ENCODE assay signal across 8 cellular contexts in the genomic region with DNA sequence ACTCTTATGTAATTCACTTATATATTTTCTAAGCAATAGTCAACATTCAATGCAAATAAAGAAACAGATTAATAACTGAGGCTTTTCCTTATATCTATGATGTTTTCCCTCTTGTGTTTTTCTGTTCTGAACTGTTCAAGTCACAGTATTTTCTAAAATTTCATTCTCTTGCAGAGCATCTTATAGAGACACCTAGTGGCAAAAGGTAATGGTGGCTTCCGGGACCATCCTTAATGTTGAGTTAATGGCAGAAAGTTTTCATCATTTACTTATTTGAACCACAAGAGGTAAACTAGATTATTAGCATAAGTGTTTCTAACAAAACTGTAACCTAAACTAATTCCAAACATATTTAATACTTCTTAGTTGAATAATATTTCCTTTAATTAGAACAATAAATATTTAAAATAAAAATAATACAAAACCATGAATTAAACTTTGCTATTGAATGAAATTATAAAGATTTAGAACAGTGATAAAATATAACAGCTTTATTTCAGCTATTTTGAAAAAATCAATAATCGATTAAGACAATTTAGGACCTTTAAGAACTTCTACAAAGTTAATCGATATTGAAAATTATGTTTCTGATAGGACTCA. TPM values are rescaled to one million over a fixed set of nuclear protein-coding genes. Genes with fewer than 3 reads are reported as not detected.
A peak's percentile ranks its signal among the peaks of the same experiment; 100 is the strongest.
DNase-seq lines count a peak whose midpoint lies in the region; ATAC-seq, FAIRE-seq and TF ChIP-seq lines count a peak whose summit lies in the region.

No MANE protein-coding gene starts in this region.

- CTCF ChIA-PET in activated naive CD4-positive, alpha-beta T cell treated with anti-CD3 and anti-CD28 coated beads for 36 hours (lab: Charles Lee), result no interaction called here

- H3K27me3 Mint-ChIP-seq in activated naive CD4-positive, alpha-beta T cell treated with anti-CD3 and anti-CD28 coated beads for 36 hours (ENCODE audit: low read depth), result peaks cover 32% of the 10 kb centered on the region

- H3K4me3 ChIP-seq in HL-60 (replicated peaks; ENCODE audit: insufficient read depth, low read length) (no peak overlapping the region), fibroblast of villous mesenchyme (ENCODE audit: low read depth, low read length) (no peak overlapping the region)

- H3K9me3 Mint-ChIP-seq in activated naive CD4-positive, alpha-beta T cell treated with anti-CD3 and anti-CD28 coated beads for 36 hours, result no peaks in the 10 kb centered on the region
- H3K9me3 Mint-ChIP-seq in activated naive CD4-positive, alpha-beta T cell treated with anti-CD3 and anti-CD28 coated beads, Interleukin-2, amount 50 U/mL, for 72 hours, result no peaks in the 10 kb centered on the region

- FAIRE-seq in RCC 7860 (lab: Jason Lieb, UNC), result peak; percentile 88

- intact Hi-C loops in activated naive CD4-positive, alpha-beta T cell treated with anti-CD3 and anti-CD28 coated beads for 36 hours (cut with micrococcal nuclease), result no loop called here

- H3K4me1 Mint-ChIP-seq in activated naive CD4-positive, alpha-beta T cell treated with anti-CD3 and anti-CD28 coated beads for 36 hours (ENCODE audit: low read depth), result peaks cover 23% of the 10 kb centered on the region

- H3K27me3 ChIP-seq in HL-60 (ENCODE audit: insufficient read depth, poor library complexity, severe bottlenecking), result peaks cover 22% of the 10 kb centered on the region

- H3K36me3 Mint-ChIP-seq in activated naive CD4-positive, alpha-beta T cell treated with anti-CD3 and anti-CD28 coated beads for 36 hours (ENCODE audit: low read depth), result peaks cover 1% of the 10 kb centered on the region
- peaks cover 0 to 12% of the 10 kb centered on the region in 2 donors for H3K36me3 Mint-ChIP-seq in activated naive CD4-positive, alpha-beta T cell treated with anti-CD3 and anti-CD28 coated beads, Interleukin-2, amount 50 U/mL, for 72 hours

- no peak overlapping the region for H3K27ac ChIP-seq in HL-60 (replicated peaks)

- DNase-seq in activated naive CD4-positive, alpha-beta T cell treated with anti-CD3 and anti-CD28 coated beads for 36 hours, result peak; percentile 12
- no peak for DNase-seq in activated naive CD4-positive, alpha-beta T cell treated with anti-CD3 and anti-CD28 coated beads, Interleukin-2, amount 50 U/mL, for 72 hours (ENCODE audit: low spot score in 2 of 2)
- peak; percentile 20 to 28 for DNase-seq in HL-60 (ENCODE audit: low read depth in 1 of 2, low spot score in 1 of 2)
- DNase-seq in RCC 7860 (ENCODE audit: low spot score), result peak; percentile 37
- DNase-seq in fibroblast of villous mesenchyme (ENCODE audit: low read depth), result peak; percentile 8
- DNase-seq in effector CD8-positive, alpha-beta T cell (lab: John Stamatoyannopoulos, UW), result no peak
- DNase-seq in iPS-NIHi7 (ENCODE audit: extremely low spot score), result no peak

- H3K27ac Mint-ChIP-seq in activated naive CD4-positive, alpha-beta T cell treated with anti-CD3 and anti-CD28 coated beads for 36 hours, result no peak overlapping the region
- H3K27ac Mint-ChIP-seq in activated naive CD4-positive, alpha-beta T cell treated with anti-CD3 and anti-CD28 coated beads, Interleukin-2, amount 50 U/mL, for 72 hours, result no peak overlapping the region

- ATAC-seq in activated naive CD4-positive, alpha-beta T cell treated with anti-CD3 and anti-CD28 coated beads, Interleukin-2, amount 50 U/mL, for 72 hours, result no peak
- no peak for ATAC-seq in HG03439 (IDR thresholded peaks at IDR 0.05; ENCODE audit: unreplicated experiment)

- peak; percentile 28 for TF ChIP-seq CTCF in HL-60 (IDR thresholded peaks at IDR 0.05; ENCODE audit: insufficient read depth, low read length)
- peak; percentile 51 for TF ChIP-seq CTCF in fibroblast of villous mesenchyme (IDR thresholded peaks at IDR 0.05; ENCODE audit: insufficient read depth, low read depth, low read length)

- no peak overlapping the region for H3K4me3 Mint-ChIP-seq in activated naive CD4-positive, alpha-beta T cell treated with anti-CD3 and anti-CD28 coated beads for 36 hours

RNA-seq across cellular contexts. Expression of a gene that starts 1.7 kb away (rescaled TPM):
- total RNA-seq in activated naive CD4-positive, alpha-beta T cell treated with anti-CD3 and anti-CD28 coated beads for 36 hours, result not detected
- not detected for total RNA-seq in activated naive CD4-positive, alpha-beta T cell treated with anti-CD3 and anti-CD28 coated beads, Interleukin-2, amount 50 U/mL, for 72 hours
- total RNA-seq in fibroblast of villous mesenchyme, result under 0.01 TPM in 2 replicates

Comparison
In these comparisons a context has a peak if more than half of its experiments do, and no peak if none do; other contexts are left out.
1. DNase-seq: peak in activated naive CD4-positive, alpha-beta T cell treated with anti-CD3 and anti-CD28 coated beads for 36 hours (single experiment), HL-60 (2 of 2), RCC 7860 (single experiment) and fibroblast of villous mesenchyme (single experiment); none in activated naive CD4-positive, alpha-beta T cell treated with anti-CD3 and anti-CD28 coated beads, Interleukin-2, amount 50 U/mL, for 72 hours (0 of 2), effector CD8-positive, alpha-beta T cell (single experiment) and iPS-NIHi7 (single experiment).